In the genomic region with DNA sequence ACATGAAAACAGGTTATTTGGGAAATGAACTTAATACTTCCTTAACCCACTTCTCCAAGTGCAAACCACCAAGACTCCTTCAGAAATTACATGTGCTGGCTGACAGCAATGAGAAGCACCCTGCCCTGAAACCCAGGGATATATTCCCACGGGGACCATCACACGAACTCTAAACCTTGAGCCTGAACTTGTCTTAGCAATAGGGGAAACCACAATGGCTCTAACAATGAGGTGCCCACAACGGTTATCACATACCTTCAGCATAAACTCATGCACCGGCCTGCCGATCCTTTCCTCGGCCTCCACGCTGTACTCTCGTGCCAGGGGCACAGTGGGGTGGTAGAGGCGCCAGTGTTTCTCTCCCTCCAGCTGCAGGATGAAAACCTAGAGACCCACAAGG, we compare ENCODE assay signal across 14 cellular contexts. TPM values are rescaled to one million over a fixed set of nuclear protein-coding genes. Genes with fewer than 3 reads are reported as not detected.
DNase-seq lines count a peak whose midpoint lies in the region; TF ChIP-seq lines count a peak whose summit lies in the region.
"Had no signal": no experiment of that assay in that cellular context is flagged by ENCODE, and none has a peak within 500 bp of the region (broad histone marks: within the 10 kb centered on the region; RNA-seq: fewer than 3 reads in every experiment).

No MANE protein-coding gene starts in this region.

- no peaks in the 10 kb centered on the region for H3K27me3 Mint-ChIP-seq in CD14-positive monocyte (ENCODE audit: low read depth in 3 of 3)

- in situ Hi-C loops in brain microvascular endothelial cell (cut with HindIII; ENCODE audit: low pct_ligation_motif_present, low sequenced_read_pairs) = no loop called here

- no peak overlapping the region for H3K27ac ChIP-seq in brain microvascular endothelial cell
- peak overlapping the region; percentile 27 for H3K27ac ChIP-seq in suprapubic skin
- H3K27ac ChIP-seq in tibial nerve = no peak overlapping the region
- H3K27ac ChIP-seq: SJCRH30 had no signal

- H3K27me3 ChIP-seq in brain microvascular endothelial cell (replicated peaks) (no peaks in the 10 kb centered on the region), suprapubic skin (no peaks in the 10 kb centered on the region), tibial nerve (no peaks in the 10 kb centered on the region)
- H3K27me3 ChIP-seq: SJCRH30 had no signal

- H3K4me3 ChIP-seq in brain microvascular endothelial cell (ENCODE audit: low read depth, low read length) (no peak overlapping the region), suprapubic skin (no peak overlapping the region), tibial nerve (no peak overlapping the region)
- H3K4me3 ChIP-seq: SJCRH30 had no signal

- no peak overlapping the region for H3K4me3 Mint-ChIP-seq in CD14-positive monocyte

- TF ChIP-seq CTCF in CD14-positive monocyte (IDR thresholded peaks at IDR 0.05) (no peak), brain microvascular endothelial cell (IDR thresholded peaks at IDR 0.05; ENCODE audit: low read depth, low read length, missing control alignments) (no peak), suprapubic skin (IDR thresholded peaks at IDR 0.05) (no peak), tibial nerve (IDR thresholded peaks at IDR 0.05) (no peak)

- 93% methylated on average over 9 of the region's 9 CpGs for WGBS in suprapubic skin
- 91 to 92% methylated on average over 9 of the region's 9 CpGs for WGBS in tibial nerve, 2 donors

- TF ChIP-seq EP300 in suprapubic skin (IDR thresholded peaks at IDR 0.05) (no peak), tibial nerve (IDR thresholded peaks at IDR 0.05) (no peak)

- H3K36me3 ChIP-seq in brain microvascular endothelial cell (replicated peaks) (peaks cover 20% of the 10 kb centered on the region), suprapubic skin (peaks cover 41% of the 10 kb centered on the region), tibial nerve (peaks cover 0 to 49% (median 2%) of the 10 kb centered on the region in 3 donors)

- no peak for DNase-seq in CD14-positive monocyte (ENCODE audit: low spot score)
- peak; percentile 11 for DNase-seq in HT1080 (ENCODE audit: low read depth)
- peak; percentile 7 for DNase-seq in brain microvascular endothelial cell
- no peak for DNase-seq in suprapubic skin (ENCODE audit: low spot score in 2 of 2)
- no peak for DNase-seq in NCI-H510A treated with DMSO at 0.1 percent for 48 hours (lab: John Stamatoyannopoulos, UW)
- no peak for DNase-seq in tibial nerve (ENCODE audit: low spot score in 2 of 2)
- no peak for DNase-seq in activated CD4-positive, alpha-beta T cell treated with anti-CD3 and anti-CD28 coated beads, Interleukin-2, amount 50 U/mL, for 1 hour
- DNase-seq: GOT3, KG1, NCI-H187 treated with DMSO at 0.1 percent for 48 hours, NCI-H2171, NCI-H748 treated with DMSO at 0.1 percent for 48 hours, PC-3, SJCRH30 had no signal

- no peaks in the 10 kb centered on the region for H3K9me3 Mint-ChIP-seq in CD14-positive monocyte

- peak overlapping the region; percentile 33 to 90 (median 85) for H3K27ac Mint-ChIP-seq in CD14-positive monocyte

- no peak for TF ChIP-seq POLR2A in suprapubic skin (IDR thresholded peaks at IDR 0.05)
- TF ChIP-seq POLR2A in tibial nerve (IDR thresholded peaks at IDR 0.05) = no peak

- H3K4me1 Mint-ChIP-seq in CD14-positive monocyte = peaks cover 41% of the 10 kb centered on the region

- H3K4me1 ChIP-seq in suprapubic skin (peaks cover 14% of the 10 kb centered on the region), tibial nerve (peaks cover 0 to 29% (median 3%) of the 10 kb centered on the region in 4 donors)
- H3K4me1 ChIP-seq: SJCRH30 had no signal

- peaks cover 43 to 50% of the 10 kb centered on the region in 2 donors for H3K36me3 Mint-ChIP-seq in CD14-positive monocyte

- intact Hi-C loops in CD14-positive monocyte (cut with micrococcal nuclease) = no loop called here

- H3K9me3 ChIP-seq in suprapubic skin (no peaks in the 10 kb centered on the region), tibial nerve (no peaks in the 10 kb centered on the region)
- H3K9me3 ChIP-seq: SJCRH30 had no signal

RNA-seq across cellular contexts. Expression of a gene that starts 13.4 kb away (rescaled TPM):
- 10 to 100 TPM; 18.3 to 18.7 TPM for polyA plus RNA-seq in CD14-positive monocyte
- 39.4 and 43.1 TPM in 2 replicates for total RNA-seq in HT1080 (2014; rRNA removed; shearing (Covaris generic))
- 23.8 and 26.5 TPM in 2 replicates for polyA plus RNA-seq in HT1080 (2015; cell fraction: cytosol; rRNA removed)
- polyA plus RNA-seq in HT1080 (2015; cell fraction: nucleus; rRNA removed) = 33.2 and 40.0 TPM in 2 replicates
- total RNA-seq in suprapubic skin (10 to 100 TPM; 30.1 to 44.1 (median 38.6) TPM), tibial nerve (10 to 100 TPM; 24.9 to 27.0 (median 26.8) TPM)

Comparison
In these comparisons a context has a peak if more than half of its experiments do, and no peak if none do; other contexts are left out.
1. DNase-seq: peak in HT1080 (single experiment) and brain microvascular endothelial cell (single experiment); none in CD14-positive monocyte (single experiment), suprapubic skin (0 of 2), NCI-H510A treated with DMSO at 0.1 percent for 48 hours (single experiment), tibial nerve (0 of 2) and activated CD4-positive, alpha-beta T cell treated with anti-CD3 and anti-CD28 coated beads, Interleukin-2, amount 50 U/mL, for 1 hour (single experiment).